Comparison of ENCODE assay signal across 8 cellular contexts in the genomic region with DNA sequence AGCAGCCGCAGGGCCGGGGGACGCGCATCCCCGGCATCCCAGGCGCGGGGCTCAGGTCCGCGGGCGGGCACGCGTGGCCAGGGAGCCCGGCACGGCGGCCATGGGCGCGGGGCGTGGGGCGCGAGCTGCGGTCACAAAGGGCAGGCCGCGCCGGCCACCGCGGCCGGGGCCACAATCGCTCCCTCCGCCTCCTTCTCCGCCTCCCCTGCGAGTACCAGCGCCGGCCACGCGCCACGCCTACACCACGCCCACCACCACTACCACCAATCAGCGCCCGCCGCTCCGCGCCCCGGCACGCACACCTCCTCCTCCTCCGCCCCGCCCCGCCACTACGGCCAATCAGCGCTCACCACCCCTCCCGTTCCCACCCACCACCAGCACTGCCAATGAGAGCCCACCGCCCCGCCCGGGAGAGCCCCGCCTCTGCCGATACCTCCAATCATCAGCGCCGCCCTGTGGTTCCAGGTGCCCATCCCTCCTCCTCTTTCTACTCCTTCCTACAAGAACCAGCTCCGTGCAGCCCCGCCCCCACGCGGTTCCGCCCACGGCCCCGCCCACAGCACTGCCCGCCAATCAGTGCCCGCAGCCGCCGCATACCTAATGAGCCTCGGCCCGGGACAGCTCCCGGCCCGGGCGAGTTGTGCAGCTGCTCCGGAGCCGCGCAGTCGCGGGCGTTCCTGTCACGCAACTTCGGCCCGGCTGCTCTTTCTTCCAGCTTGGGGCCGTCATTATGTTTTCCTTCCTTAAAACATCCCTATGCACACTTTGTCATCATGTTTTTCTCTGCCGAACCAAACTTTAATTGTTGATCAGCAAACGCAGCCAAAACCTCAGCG. TPM values are rescaled to one million over a fixed set of nuclear protein-coding genes. Genes with fewer than 3 reads are reported as not detected.
A peak's percentile ranks its signal among the peaks of the same experiment; 100 is the strongest.
DNase-seq lines count a peak whose midpoint lies in the region; ATAC-seq and TF ChIP-seq lines count a peak whose summit lies in the region.

Gene RPS6KA2 (minus strand): TSS at position 213 of the 836 bp plus-strand sequence. CDS start 232 bp downstream, outside the sequence.

- H3K4me3 ChIP-seq in AG09309 (ENCODE audit: control insufficient read depth, low read depth, low read length), result peak within 1 kb of the TSS; percentile 98

- H3K4me1 Mint-ChIP-seq in immature natural killer cell, result peaks cover 16 to 18% of the 10 kb centered on the region in 2 donors

- peak; percentile 99 for DNase-seq in AG09309 (ENCODE audit: low read depth)
- DNase-seq in NCI-H2227 treated with DMSO at 0.1 percent for 48 hours (lab: John Stamatoyannopoulos, UW), result peak; percentile 94
- peak; percentile 99 to 100 (median 100) for DNase-seq in activated CD4-positive, CD25-positive, alpha-beta regulatory T cell (lab: John Stamatoyannopoulos, UW)
- peak; percentile 100 for DNase-seq in central memory CD4-positive, alpha-beta T cell
- DNase-seq in immature natural killer cell, result peak; percentile 100
- DNase-seq in smooth muscle cell of the brain vasculature (ENCODE audit: low read depth, low spot score), result peak; percentile 98

- no peaks in the 10 kb centered on the region for H3K9me3 Mint-ChIP-seq in immature natural killer cell

- TF ChIP-seq CTCF in AG09309 (IDR thresholded peaks at IDR 0.05; ENCODE audit: control insufficient read depth, insufficient read depth, low read depth, low read length, missing control alignments), result peak; percentile 6

- in situ Hi-C loops in GM18951 (cut with MboI; ENCODE audit: low sequenced_read_pairs, unreplicated experiment), result no loop called here

- no peaks in the 10 kb centered on the region for H3K36me3 Mint-ChIP-seq in immature natural killer cell

- peak; percentile 92 for ATAC-seq in HG03175 (IDR thresholded peaks at IDR 0.05; ENCODE audit: unreplicated experiment)

- H3K27ac Mint-ChIP-seq in immature natural killer cell, result peak within 1 kb of the TSS; percentile 75 to 89 (median 87)

- H3K4me3 Mint-ChIP-seq in immature natural killer cell, result peak within 1 kb of the TSS; percentile 82 to 94 (median 89)

- TF ChIP-seq POLR2A in GM18951 (IDR thresholded peaks at IDR 0.05; ENCODE audit: extremely low read depth, insufficient read depth, insufficient read length), result peak; percentile 62

- H3K27me3 Mint-ChIP-seq in immature natural killer cell (ENCODE audit: low read depth in 3 of 3), result peaks cover 25 to 31% (median 29%) of the 10 kb centered on the region in 3 donors

RNA-seq across cellular contexts. Expression of gene RPS6KA2, which starts in this region (rescaled TPM):
- polyA plus RNA-seq in immature natural killer cell, result 1 to 10 TPM; 2.5 to 5.3 (median 3.4) TPM

Comparison
In these comparisons a context has a peak if more than half of its experiments do, and no peak if none do; other contexts are left out.
1. Peak in every context shown above with its lines: DNase-seq, ATAC-seq and H3K4me3 ChIP-seq.